Comparison of ENCODE assay signal across 16 cellular contexts in the genomic region with DNA sequence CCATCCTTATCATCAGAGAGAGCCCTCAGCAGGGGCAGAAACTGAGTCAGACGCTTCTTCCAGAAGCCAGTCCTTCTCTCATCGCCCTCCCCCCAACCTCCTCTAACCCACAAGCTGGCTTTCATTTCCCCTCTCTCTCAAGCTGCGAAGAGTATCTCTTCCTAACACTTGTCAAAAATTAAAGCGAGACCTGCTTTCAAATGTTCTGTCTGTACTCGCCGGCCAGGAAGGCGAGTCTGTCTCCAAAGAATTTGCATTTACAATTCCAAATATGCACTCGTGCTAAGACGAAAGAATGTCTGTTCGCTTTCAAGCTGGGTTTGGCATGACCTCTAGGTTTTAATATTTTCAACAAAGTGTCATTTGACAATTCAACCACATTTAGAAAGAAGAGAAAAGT.
DNase-seq lines count a peak whose midpoint lies in the region; ATAC-seq, FAIRE-seq and TF ChIP-seq lines count a peak whose summit lies in the region.
"Had no signal": no experiment of that assay in that cellular context is flagged by ENCODE, and none has a peak within 500 bp of the region (broad histone marks: within the 10 kb centered on the region; RNA-seq: fewer than 3 reads in every experiment).

No MANE protein-coding gene starts in this region.

- no peaks in the 10 kb centered on the region for H3K9me3 ChIP-seq in gastroesophageal sphincter
- no peaks in the 10 kb centered on the region for H3K9me3 ChIP-seq in stomach smooth muscle (ENCODE audit: control insufficient read depth in 2 of 2, low read length in 2 of 2)
- H3K9me3 ChIP-seq in SK-N-SH: no peaks in the 10 kb centered on the region
- H3K9me3 ChIP-seq: sigmoid colon had no signal

- WGBS in gastroesophageal sphincter (ENCODE audit: low coverage in 1 of 2), 2 donors: 6 to 9% methylated on average over 10 of the region's 10 CpGs
- 81% methylated on average over 10 of the region's 10 CpGs for WGBS in SK-N-SH (ENCODE audit: low lambda C conversion rate)

- H3K4me1 Mint-ChIP-seq in T-helper 2 cell treated with Interferon-gamma antibody and Interleukin-4, amounts not matched to agents 5 μg/mL and 100 μg/mL, for 36 hours (ENCODE audit: low read depth): peaks cover 18% of the 10 kb centered on the region

- TF ChIP-seq POLR2A in gastroesophageal sphincter (IDR thresholded peaks at IDR 0.05) (no peak), GM12892 (IDR thresholded peaks at IDR 0.05; ENCODE audit: low read depth, low read length) (no peak)

- no peaks in the 10 kb centered on the region for H4K20me1 ChIP-seq in SK-N-SH (ENCODE audit: insufficient read depth)

- no peaks in the 10 kb centered on the region for H3K9me2 ChIP-seq in SK-N-SH

- POLR2A ChIA-PET in SK-N-SH (lab: Yijun Ruan, JAX): no interaction called here

- CTCF ChIA-PET in SK-N-SH (lab: Yijun Ruan, JAX): interaction anchor here (1.0 to 4.6 kb wide), 18 partner anchors 9 to 1396 kb away, joined by 3 to 33 read pairs (median 6); no protein-coding TSS in a partner anchor

- TF ChIP-seq CTCF in gastroesophageal sphincter (IDR thresholded peaks at IDR 0.05): no peak
- TF ChIP-seq CTCF in SK-N-SH (IDR thresholded peaks at IDR 0.05): no peak

- no peaks in the 10 kb centered on the region for H3K27me3 ChIP-seq in gastroesophageal sphincter
- H3K27me3 ChIP-seq in stomach smooth muscle (ENCODE audit: control insufficient read depth in 1 of 2, insufficient read depth in 2 of 2, low read length in 2 of 2): no peaks in the 10 kb centered on the region
- no peaks in the 10 kb centered on the region for H3K27me3 ChIP-seq in SK-N-SH (ENCODE audit: insufficient read depth)
- H3K27me3 ChIP-seq: sigmoid colon had no signal

- no peaks in the 10 kb centered on the region for H3K9me3 Mint-ChIP-seq in T-helper 2 cell treated with Interferon-gamma antibody and Interleukin-4, amounts not matched to agents 5 μg/mL and 100 μg/mL, for 36 hours
- H3K9me3 Mint-ChIP-seq: activated CD4-positive, alpha-beta memory T cell treated with anti-CD3 and anti-CD28 coated beads for 36 hours; activated naive CD4-positive, alpha-beta T cell treated with anti-CD3 and anti-CD28 coated beads, Interleukin-2, amount 10 ng/mL, durations not matched to agents 7 days and 5 days had no signal

- peak; percentile 22 to 37 for DNase-seq in NOMO-1 (lab: John Stamatoyannopoulos, UW; ENCODE audit: unreplicated experiment in 2 of 2)
- no peak for DNase-seq in NOMO-1 treated with dmso at 0.1 percent for 144 hours (lab: John Stamatoyannopoulos, UW; ENCODE audit: unreplicated experiment)
- DNase-seq in T-helper 2 cell treated with Interferon-gamma antibody and Interleukin-4, amounts not matched to agents 5 μg/mL and 100 μg/mL, for 36 hours (ENCODE audit: low spot score): no peak
- DNase-seq in SIG-M5 (lab: John Stamatoyannopoulos, UW): no peak
- no peak for DNase-seq in GM12892 (ENCODE audit: insufficient read length)
- DNase-seq in SK-N-SH: no peak
- DNase-seq: DMS153, naive B cell, sigmoid colon had no signal

- H3K4me3 ChIP-seq in gastroesophageal sphincter (no peak overlapping the region), stomach smooth muscle (ENCODE audit: low read length in 2 of 2) (peak overlapping the region in 1 of 2 donors; percentile 59), SK-N-SH (ENCODE audit: low read depth in 2 of 2, low read length in 1 of 2) (no peak overlapping the region)

- peaks cover 0 to 18% (median 0%) of the 10 kb centered on the region in 3 donors for H3K4me1 ChIP-seq in gastroesophageal sphincter
- peaks cover 18% of the 10 kb centered on the region for H3K4me1 ChIP-seq in stomach smooth muscle (ENCODE audit: control insufficient read depth, insufficient read depth, low read length)
- H3K4me1 ChIP-seq in SK-N-SH (ENCODE audit: control insufficient read depth in 1 of 2, insufficient read depth in 2 of 2, low read depth in 1 of 2, low read length in 1 of 2): no peaks in the 10 kb centered on the region; a peak in 1 of 4 replicates
- H3K4me1 ChIP-seq: foreskin keratinocyte had no signal

- H3K36me3 ChIP-seq in gastroesophageal sphincter: no peaks in the 10 kb centered on the region
- no peaks in the 10 kb centered on the region for H3K36me3 ChIP-seq in stomach smooth muscle (ENCODE audit: control insufficient read depth in 2 of 2, insufficient read depth in 2 of 2, low read length in 2 of 2)
- H3K36me3 ChIP-seq in SK-N-SH (replicated peaks in 1 of 2; ENCODE audit: control insufficient read depth in 1 of 2, insufficient read depth in 2 of 2, low read length in 1 of 2): no peaks in the 10 kb centered on the region
- H3K36me3 ChIP-seq: sigmoid colon had no signal

- TF ChIP-seq EP300 in gastroesophageal sphincter (IDR thresholded peaks at IDR 0.05) (no peak), SK-N-SH (IDR thresholded peaks at IDR 0.05; ENCODE audit: borderline replicate concordance in 1 of 2, low read depth in 1 of 2, low read length in 1 of 2) (no peak)

- H3F3A ChIP-seq in SK-N-SH (replicated peaks; ENCODE audit: insufficient read depth): no peaks in the 10 kb centered on the region

- peaks cover 25% of the 10 kb centered on the region for H3K27me3 Mint-ChIP-seq in T-helper 2 cell treated with Interferon-gamma antibody and Interleukin-4, amounts not matched to agents 5 μg/mL and 100 μg/mL, for 36 hours (ENCODE audit: low read depth)

- H3K27ac ChIP-seq in gastroesophageal sphincter (peak overlapping the region; percentile 51 to 82 (median 70)), stomach smooth muscle (ENCODE audit: low read length) (peak overlapping the region; percentile 31), SK-N-SH (ENCODE audit: low read depth in 2 of 2, low read length in 1 of 2) (no peak overlapping the region)
- H3K27ac ChIP-seq: foreskin keratinocyte had no signal

- H2AFZ ChIP-seq in SK-N-SH (ENCODE audit: low read depth): no peak overlapping the region

- peak; percentile 75 for ATAC-seq in gastroesophageal sphincter

- no peak for FAIRE-seq in GM12892 (lab: Jason Lieb, UNC)
- FAIRE-seq: H54, islet of Langerhans had no signal

- H3K79me2 ChIP-seq in SK-N-SH (ENCODE audit: insufficient read depth): no peaks in the 10 kb centered on the region

- no peak for TF ChIP-seq RAD21 in SK-N-SH (IDR thresholded peaks at IDR 0.05; ENCODE audit: low read length)

- H3K27ac Mint-ChIP-seq in T-helper 2 cell treated with Interferon-gamma antibody and Interleukin-4, amounts not matched to agents 5 μg/mL and 100 μg/mL, for 36 hours: no peak overlapping the region
- H3K27ac Mint-ChIP-seq: activated CD4-positive, alpha-beta memory T cell treated with anti-CD3 and anti-CD28 coated beads for 36 hours; activated naive CD4-positive, alpha-beta T cell treated with anti-CD3 and anti-CD28 coated beads, Interleukin-2, amount 10 ng/mL, durations not matched to agents 7 days and 5 days; naive B cell had no signal

- H3K4me2 ChIP-seq in SK-N-SH: no peak overlapping the region

- H3K36me3 Mint-ChIP-seq in T-helper 2 cell treated with Interferon-gamma antibody and Interleukin-4, amounts not matched to agents 5 μg/mL and 100 μg/mL, for 36 hours (ENCODE audit: low read depth): no peaks in the 10 kb centered on the region
- H3K36me3 Mint-ChIP-seq: activated CD4-positive, alpha-beta memory T cell treated with anti-CD3 and anti-CD28 coated beads for 36 hours; activated naive CD4-positive, alpha-beta T cell treated with anti-CD3 and anti-CD28 coated beads, Interleukin-2, amount 10 ng/mL, durations not matched to agents 7 days and 5 days had no signal

- H3K9ac ChIP-seq in stomach smooth muscle (ENCODE audit: low read length in 2 of 2) (no peak overlapping the region), SK-N-SH (no peak overlapping the region)

- H3K4me3 Mint-ChIP-seq in T-helper 2 cell treated with Interferon-gamma antibody and Interleukin-4, amounts not matched to agents 5 μg/mL and 100 μg/mL, for 36 hours: peak overlapping the region; percentile 23
- H3K4me3 Mint-ChIP-seq: activated CD4-positive, alpha-beta memory T cell treated with anti-CD3 and anti-CD28 coated beads for 36 hours; activated naive CD4-positive, alpha-beta T cell treated with anti-CD3 and anti-CD28 coated beads, Interleukin-2, amount 10 ng/mL, durations not matched to agents 7 days and 5 days; naive B cell had no signal

TF ChIP-seq in SK-N-SH, 30 proteins besides CTCF, POLR2A, EP300 and RAD21 (continues in another document):
- TF ChIP-seq SMC3 (IDR thresholded peaks at IDR 0.05; ENCODE audit: low read depth, low read length): no peak
- no peak for TF ChIP-seq MEF2A (IDR thresholded peaks at IDR 0.05; ENCODE audit: borderline replicate concordance, low read depth)
- TF ChIP-seq CHD2 (IDR thresholded peaks at IDR 0.05; ENCODE audit: low read length, partially characterized antibody): no peak
- TF ChIP-seq, protein P1, sequence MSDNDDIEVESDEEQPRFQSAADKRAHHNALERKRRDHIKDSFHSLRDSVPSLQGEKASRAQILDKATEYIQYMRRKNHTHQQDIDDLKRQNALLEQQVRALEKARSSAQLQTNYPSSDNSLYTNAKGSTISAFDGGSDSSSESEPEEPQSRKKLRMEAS (IDR thresholded peaks at IDR 0.05; ENCODE audit: low read depth): no peak
- TF ChIP-seq TAF1 (IDR thresholded peaks at IDR 0.05; ENCODE audit: borderline replicate concordance, low read depth, low read length): no peak
- TF ChIP-seq RXRA (IDR thresholded peaks at IDR 0.05; ENCODE audit: borderline replicate concordance, low read depth): no peak
- TF ChIP-seq, protein P2, sequence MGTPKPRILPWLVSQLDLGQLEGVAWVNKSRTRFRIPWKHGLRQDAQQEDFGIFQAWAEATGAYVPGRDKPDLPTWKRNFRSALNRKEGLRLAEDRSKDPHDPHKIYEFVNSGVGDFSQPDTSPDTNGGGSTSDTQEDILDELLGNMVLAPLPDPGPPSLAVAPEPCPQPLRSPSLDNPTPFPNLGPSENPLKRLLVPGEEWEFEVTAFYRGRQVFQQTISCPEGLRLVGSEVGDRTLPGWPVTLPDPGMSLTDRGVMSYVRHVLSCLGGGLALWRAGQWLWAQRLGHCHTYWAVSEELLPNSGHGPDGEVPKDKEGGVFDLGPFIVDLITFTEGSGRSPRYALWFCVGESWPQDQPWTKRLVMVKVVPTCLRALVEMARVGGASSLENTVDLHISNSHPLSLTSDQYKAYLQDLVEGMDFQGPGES (IDR thresholded peaks at IDR 0.05; ENCODE audit: low read depth, low read length): no peak
- no peak for TF ChIP-seq POLR2AphosphoS5 (IDR thresholded peaks at IDR 0.05; ENCODE audit: low read depth, low read length)
- TF ChIP-seq RCOR1 (IDR thresholded peaks at IDR 0.05; ENCODE audit: low read length): no peak
- no peak for TF ChIP-seq EZH2phosphoT487 (IDR thresholded peaks at IDR 0.05; ENCODE audit: borderline replicate concordance, low read depth)
- TF ChIP-seq SIN3A (IDR thresholded peaks at IDR 0.05; ENCODE audit: borderline replicate concordance, low read depth, low read length): no peak
- TF ChIP-seq NFIC (IDR thresholded peaks at IDR 0.05; ENCODE audit: borderline replicate concordance): no peak

Comparison
In these comparisons a context has a peak if more than half of its experiments do, and no peak if none do; other contexts are left out.
1. DNase-seq: peak in NOMO-1 (2 of 2); none in NOMO-1 treated with dmso at 0.1 percent for 144 hours (single experiment), T-helper 2 cell treated with Interferon-gamma antibody and Interleukin-4, amounts not matched to agents 5 μg/mL and 100 μg/mL, for 36 hours (single experiment), SIG-M5 (single experiment), GM12892 (single experiment) and SK-N-SH (single experiment).
2. H3K27ac ChIP-seq: peak in gastroesophageal sphincter (4 of 4) and stomach smooth muscle (single experiment); none in SK-N-SH (0 of 2).